11 cellular contexts compared by ENCODE assay signal in genomic region chr15:23304800-23305199, GRCh38. TPM values are rescaled to one million over a fixed set of nuclear protein-coding genes. Genes with fewer than 3 reads are reported as not detected.
DNase-seq lines count a peak whose midpoint lies in the region; ATAC-seq and TF ChIP-seq lines count a peak whose summit lies in the region.
"Not testable (repeated sequence)": the region's sequence is repeated elsewhere in the genome, so short reads cannot be mapped to it uniquely, and the experiment has no call there.
"Had no signal": no experiment of that assay in that cellular context is flagged by ENCODE, and none has a peak within 500 bp of the region (broad histone marks: within the 10 kb centered on the region; RNA-seq: fewer than 3 reads in every experiment).

No MANE protein-coding gene starts in this region.

- peak overlapping the region; percentile 53 for H3K4me3 ChIP-seq in BE2C (ENCODE audit: low read depth, low read length)
- peak overlapping the region; percentile 36; the same call in 1 of the 2 replicates for H3K4me3 ChIP-seq in HL-60 (replicated peaks; ENCODE audit: insufficient read depth, low read length)
- peak overlapping the region; percentile 74 for H3K4me3 ChIP-seq in SK-N-MC
- H3K4me3 ChIP-seq in colonic mucosa = peak overlapping the region; percentile 32
- H3K4me3 ChIP-seq in right cardiac atrium (ENCODE audit: low read length) = peak overlapping the region; percentile 90

- H3K27ac ChIP-seq in HL-60 (replicated peaks) (peak overlapping the region; percentile 40; the same call in 1 of the 2 replicates), colonic mucosa (peak overlapping the region; percentile 40)
- H3K27ac ChIP-seq in SK-N-MC; right cardiac atrium (ENCODE audit: low read length): not testable (repeated sequence)

- H3K9ac ChIP-seq in SK-N-MC (ENCODE audit: insufficient read length) = peak overlapping the region; percentile 45
- not testable (repeated sequence) for H3K9ac ChIP-seq in colonic mucosa (ENCODE audit: low read depth in 2 of 2, low read length in 2 of 2)

- not testable (repeated sequence) for DNase-seq in BE2C; HL-60 (ENCODE audit: low read depth in 1 of 2, low spot score in 1 of 2); SK-N-MC (ENCODE audit: low read depth, low spot score); activated T-helper 2 cell treated with anti-CD3 and anti-CD28 coated beads, Interferon-gamma antibody, Interleukin-2, Interleukin-4, amounts not matched to agents 10 μg/mL and 5 μg/mL and 100 μg/mL, durations not matched to agents 14 hours and 24 hours and 36 hours (ENCODE audit: low spot score); right cardiac atrium; natural killer cell treated with Interleukin-12 subunit alpha and Interleukin-12 subunit beta and Interleukin-15 and Interleukin-18, amount 100 ng/mL, for 72 hours (ENCODE audit: low spot score); stimulated activated naive CD8-positive, alpha-beta T cell treated with anti-CD3 and anti-CD28 coated beads, Interleukin-15, amount 100 ng/mL, for 72 hours
- DNase-seq in colonic mucosa = peak; percentile 17

- intact Hi-C loops in activated T-helper 2 cell treated with anti-CD3 and anti-CD28 coated beads, Interferon-gamma antibody, Interleukin-2, Interleukin-4, amounts not matched to agents 10 μg/mL and 5 μg/mL and 100 μg/mL, durations not matched to agents 14 hours and 24 hours and 36 hours (cut with micrococcal nuclease); colonic mucosa (cut with DNase I); right cardiac atrium (cut with DNase I): not testable (repeated sequence)

- H3K4me1 Mint-ChIP-seq in activated T-helper 2 cell treated with anti-CD3 and anti-CD28 coated beads, Interferon-gamma antibody, Interleukin-2, Interleukin-4, amounts not matched to agents 10 μg/mL and 5 μg/mL and 100 μg/mL, durations not matched to agents 14 hours and 24 hours and 36 hours (ENCODE audit: low read depth) = peaks cover 23% of the 10 kb centered on the region
- H3K4me1 Mint-ChIP-seq in natural killer cell treated with Interleukin-12 subunit alpha and Interleukin-12 subunit beta and Interleukin-15 and Interleukin-18, amount 100 ng/mL, for 72 hours (ENCODE audit: low read depth in 2 of 2) = peaks cover 19 to 30% of the 10 kb centered on the region in 2 donors
- H3K4me1 Mint-ChIP-seq in stimulated activated naive CD8-positive, alpha-beta T cell treated with anti-CD3 and anti-CD28 coated beads, Interleukin-15, amount 100 ng/mL, for 72 hours = peaks cover 41% of the 10 kb centered on the region

- H3K36me3 Mint-ChIP-seq in activated T-helper 2 cell treated with anti-CD3 and anti-CD28 coated beads, Interferon-gamma antibody, Interleukin-2, Interleukin-4, amounts not matched to agents 10 μg/mL and 5 μg/mL and 100 μg/mL, durations not matched to agents 14 hours and 24 hours and 36 hours (ENCODE audit: low read depth) = peaks cover 24% of the 10 kb centered on the region
- peaks cover 16% of the 10 kb centered on the region for H3K36me3 Mint-ChIP-seq in natural killer cell treated with Interleukin-12 subunit alpha and Interleukin-12 subunit beta and Interleukin-15 and Interleukin-18, amount 100 ng/mL, for 72 hours

- H3K27me3 ChIP-seq in BE2C; HL-60 (ENCODE audit: insufficient read depth, poor library complexity, severe bottlenecking); colonic mucosa; right cardiac atrium (ENCODE audit: control insufficient read depth, insufficient read depth): not testable (repeated sequence)

- H3K27ac Mint-ChIP-seq in activated T-helper 2 cell treated with anti-CD3 and anti-CD28 coated beads, Interferon-gamma antibody, Interleukin-2, Interleukin-4, amounts not matched to agents 10 μg/mL and 5 μg/mL and 100 μg/mL, durations not matched to agents 14 hours and 24 hours and 36 hours = peak overlapping the region; percentile 40
- H3K27ac Mint-ChIP-seq in natural killer cell treated with Interleukin-12 subunit alpha and Interleukin-12 subunit beta and Interleukin-15 and Interleukin-18, amount 100 ng/mL, for 72 hours = peak overlapping the region; percentile 66 to 85
- peak overlapping the region; percentile 36 to 96 for H3K27ac Mint-ChIP-seq in stimulated activated naive CD8-positive, alpha-beta T cell treated with anti-CD3 and anti-CD28 coated beads, Interleukin-15, amount 100 ng/mL, for 72 hours

- not testable (repeated sequence) for H3K27me3 Mint-ChIP-seq in activated T-helper 2 cell treated with anti-CD3 and anti-CD28 coated beads, Interferon-gamma antibody, Interleukin-2, Interleukin-4, amounts not matched to agents 10 μg/mL and 5 μg/mL and 100 μg/mL, durations not matched to agents 14 hours and 24 hours and 36 hours (ENCODE audit: low read depth); natural killer cell treated with Interleukin-12 subunit alpha and Interleukin-12 subunit beta and Interleukin-15 and Interleukin-18, amount 100 ng/mL, for 72 hours; stimulated activated naive CD8-positive, alpha-beta T cell treated with anti-CD3 and anti-CD28 coated beads, Interleukin-15, amount 100 ng/mL, for 72 hours

- not testable (repeated sequence) for H3K36me3 ChIP-seq in BE2C, colonic mucosa
- H3K36me3 ChIP-seq in SK-N-MC (ENCODE audit: insufficient read depth, low read length) = peaks cover 17% of the 10 kb centered on the region

- 62% methylated on average over 4 of the region's 4 CpGs for WGBS in right cardiac atrium

- H3K4me1 ChIP-seq in BE2C; colonic mucosa; right cardiac atrium (ENCODE audit: control insufficient read depth, insufficient read depth, low read length): not testable (repeated sequence)

- H3K4me3 Mint-ChIP-seq in activated T-helper 2 cell treated with anti-CD3 and anti-CD28 coated beads, Interferon-gamma antibody, Interleukin-2, Interleukin-4, amounts not matched to agents 10 μg/mL and 5 μg/mL and 100 μg/mL, durations not matched to agents 14 hours and 24 hours and 36 hours (ENCODE audit: low read depth) = peak overlapping the region; percentile 94
- H3K4me3 Mint-ChIP-seq in natural killer cell treated with Interleukin-12 subunit alpha and Interleukin-12 subunit beta and Interleukin-15 and Interleukin-18, amount 100 ng/mL, for 72 hours = peak overlapping the region; percentile 85
- peak overlapping the region; percentile 84 to 99 for H3K4me3 Mint-ChIP-seq in stimulated activated naive CD8-positive, alpha-beta T cell treated with anti-CD3 and anti-CD28 coated beads, Interleukin-15, amount 100 ng/mL, for 72 hours

- H3K9me3 ChIP-seq in BE2C; SK-N-MC (ENCODE audit: low read depth, low read length); colonic mucosa; right cardiac atrium (ENCODE audit: control insufficient read depth, low read length): not testable (repeated sequence)

- not testable (repeated sequence) for H3K9me3 Mint-ChIP-seq in activated T-helper 2 cell treated with anti-CD3 and anti-CD28 coated beads, Interferon-gamma antibody, Interleukin-2, Interleukin-4, amounts not matched to agents 10 μg/mL and 5 μg/mL and 100 μg/mL, durations not matched to agents 14 hours and 24 hours and 36 hours; natural killer cell treated with Interleukin-12 subunit alpha and Interleukin-12 subunit beta and Interleukin-15 and Interleukin-18, amount 100 ng/mL, for 72 hours; stimulated activated naive CD8-positive, alpha-beta T cell treated with anti-CD3 and anti-CD28 coated beads, Interleukin-15, amount 100 ng/mL, for 72 hours

- TF ChIP-seq CTCF in BE2C (IDR thresholded peaks at IDR 0.05; ENCODE audit: low read depth, low read length); HL-60 (IDR thresholded peaks at IDR 0.05; ENCODE audit: insufficient read depth, low read length); colonic mucosa (IDR thresholded peaks at IDR 0.05): not testable (repeated sequence)

- ATAC-seq in right cardiac atrium; natural killer cell treated with Interleukin-12 subunit alpha and Interleukin-12 subunit beta and Interleukin-15 and Interleukin-18, amount 100 ng/mL, for 72 hours; stimulated activated naive CD8-positive, alpha-beta T cell treated with anti-CD3 and anti-CD28 coated beads, Interleukin-15, amount 100 ng/mL, for 72 hours: not testable (repeated sequence)

RNA-seq across cellular contexts. Expression of gene GOLGA6L26, which starts 29.2 kb away (rescaled TPM):
- polyA plus RNA-seq in BE2C (2012; ENCODE audit: insufficient read depth, insufficient read length, low read depth) = not detected
- not detected in 2 replicates for total RNA-seq in activated T-helper 2 cell treated with anti-CD3 and anti-CD28 coated beads, Interferon-gamma antibody, Interleukin-2, Interleukin-4, amounts not matched to agents 10 μg/mL and 5 μg/mL and 100 μg/mL, durations not matched to agents 14 hours and 24 hours and 36 hours
- total RNA-seq in colonic mucosa (not detected), right cardiac atrium (not detected)
- polyA plus RNA-seq in right cardiac atrium = not detected
- total RNA-seq in natural killer cell treated with Interleukin-12 subunit alpha and Interleukin-12 subunit beta and Interleukin-15 and Interleukin-18, amount 100 ng/mL, for 72 hours = not detected
- total RNA-seq: dermis blood vessel endothelial cell, Right ventricle myocardium superior, tibial nerve had no signal

RNA-seq across cellular contexts. Expression of gene GOLGA8S, which starts 49.7 kb away (rescaled TPM):
- not detected for polyA plus RNA-seq in BE2C (2012; ENCODE audit: insufficient read depth, insufficient read length, low read depth)
- 0.16 and 0.39 TPM in 2 replicates for total RNA-seq in activated T-helper 2 cell treated with anti-CD3 and anti-CD28 coated beads, Interferon-gamma antibody, Interleukin-2, Interleukin-4, amounts not matched to agents 10 μg/mL and 5 μg/mL and 100 μg/mL, durations not matched to agents 14 hours and 24 hours and 36 hours
- total RNA-seq in colonic mucosa (under 1 TPM in 1 of 2 donors, not detected in 1; 0.08 TPM), right cardiac atrium (under 1 TPM; 0.53 to 0.86 (median 0.78) TPM)
- 0.36 TPM for polyA plus RNA-seq in right cardiac atrium
- 1 to 10 TPM; 2.4 to 3.8 TPM for total RNA-seq in natural killer cell treated with Interleukin-12 subunit alpha and Interleukin-12 subunit beta and Interleukin-15 and Interleukin-18, amount 100 ng/mL, for 72 hours
- total RNA-seq: dermis blood vessel endothelial cell had no signal

Comparison
In these comparisons a context has a peak if more than half of its experiments do, and no peak if none do; other contexts are left out.
1. H3K4me3 ChIP-seq: peak in every context shown above with its lines; median percentile 90 in right cardiac atrium; 74 in SK-N-MC; 53 in BE2C; 36 in HL-60; 32 in colonic mucosa.